34 cellular contexts compared by ENCODE assay signal in the genomic region with DNA sequence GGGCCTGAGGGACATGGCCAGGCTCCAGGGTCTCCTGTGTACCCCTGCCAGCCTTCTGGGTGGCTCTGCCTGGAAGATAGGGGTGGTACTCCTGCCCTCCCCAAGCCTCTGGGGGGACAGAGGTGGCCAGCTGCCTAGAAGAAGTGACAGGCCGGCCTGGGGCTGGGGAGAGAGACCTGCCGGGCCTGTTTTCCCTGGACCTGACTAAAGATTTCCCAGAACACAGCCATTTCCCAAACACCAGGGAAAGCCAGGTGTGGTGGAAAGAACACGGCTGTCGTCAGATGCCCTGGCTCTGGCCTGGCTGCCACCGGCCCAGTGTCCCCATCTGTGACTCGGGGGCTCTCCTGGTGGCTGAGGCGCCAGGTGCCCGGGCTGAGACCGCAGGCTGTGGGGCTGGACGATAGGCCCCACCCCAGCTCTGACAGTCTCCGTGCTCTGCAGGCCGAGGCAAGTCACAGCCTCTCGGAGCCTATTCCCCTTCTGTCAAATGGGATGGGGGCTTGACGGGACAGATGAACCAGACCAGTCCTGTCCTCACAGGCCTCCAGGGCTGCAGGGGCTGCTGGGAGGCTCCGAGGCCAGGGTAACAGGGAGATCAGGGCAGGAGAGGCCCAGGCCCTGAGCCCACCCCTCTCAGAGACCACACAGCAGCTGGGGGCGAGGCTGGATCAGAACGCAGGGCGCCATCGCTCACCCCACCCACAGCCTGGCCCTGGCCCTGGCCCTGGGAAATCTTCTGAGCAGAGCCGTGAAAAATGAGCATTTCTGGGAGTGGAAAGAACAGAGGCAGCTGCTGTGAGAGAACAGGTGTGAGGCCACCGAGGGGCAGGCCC. TPM values are rescaled to one million over a fixed set of nuclear protein-coding genes. Genes with fewer than 3 reads are reported as not detected.
A peak's percentile ranks its signal among the peaks of the same experiment; 100 is the strongest.
DNase-seq lines count a peak whose midpoint lies in the region; ATAC-seq and TF ChIP-seq lines count a peak whose summit lies in the region.
"Had no signal": no experiment of that assay in that cellular context is flagged by ENCODE, and none has a peak within 500 bp of the region (broad histone marks: within the 10 kb centered on the region; RNA-seq: fewer than 3 reads in every experiment).

No MANE protein-coding gene starts in this region.

- H3K27ac Mint-ChIP-seq in T-helper 17 cell, result peak overlapping the region; percentile 49
- H3K27ac Mint-ChIP-seq: activated naive CD8-positive, alpha-beta T cell treated with anti-CD3 and anti-CD28 coated beads, Interleukin-2, amount 10 ng/mL, durations not matched to agents 7 days and 5 days; activated T-cell treated with anti-CD3 and anti-CD28 coated beads, Interleukin-2, amount 50 U/mL, for 24 hours; immature natural killer cell; nephron progenitor cell had no signal

- H3K27me3 ChIP-seq in muscle layer of colon (ENCODE audit: control insufficient read depth in 1 of 2, insufficient read depth in 2 of 2, low read length in 2 of 2), result no peaks in the 10 kb centered on the region
- H3K27me3 ChIP-seq: MG63, ovary, right atrium auricular region, stomach, tibial artery, vagina had no signal

- H3K4me3 ChIP-seq in muscle layer of colon (ENCODE audit: low read depth in 1 of 2, low read length in 2 of 2), result no peak overlapping the region
- H3K4me3 ChIP-seq: MG63, mucosa of descending colon, ovary, right atrium auricular region, SK-N-MC, stomach, tibial artery, vagina had no signal

- DNase-seq in T-helper 17 cell, result no peak
- no peak for DNase-seq in NOMO-1 (lab: John Stamatoyannopoulos, UW; ENCODE audit: unreplicated experiment in 2 of 2)
- DNase-seq in NK-92 treated with Interleukin-12 subunit alpha and Interleukin-12 subunit beta, amount 100 ng/mL, for 24 hours (lab: John Stamatoyannopoulos, UW), result no peak
- DNase-seq: activated CD4-positive, CD25-positive, alpha-beta regulatory T cell; activated gamma-delta T cell; activated naive CD8-positive, alpha-beta T cell treated with anti-CD3 and anti-CD28 coated beads, Interleukin-2, amount 10 ng/mL, durations not matched to agents 7 days and 5 days; activated T-cell treated with anti-CD3 and anti-CD28 coated beads, Interleukin-2, amount 50 U/mL, for 24 hours; aorta; CD4-positive, alpha-beta memory T cell; DMS 273 treated with DMSO at 0.1 percent for 48 hours; EL; immature natural killer cell; KBM-7; left colon; MG63; mucosa of descending colon; NCI-H1105; NCI-H187; NCI-H2171; OCI-M1; ovary; stimulated activated CD8-positive, alpha-beta memory T cell treated with anti-CD3 and anti-CD28 coated beads, Interleukin-4, amount 100 ng/mL, for 48 hours; stomach; T-helper 1 cell; tibial artery had no signal

- H3K4me3 Mint-ChIP-seq in T-helper 17 cell, result no peak overlapping the region
- H3K4me3 Mint-ChIP-seq: activated naive CD8-positive, alpha-beta T cell treated with anti-CD3 and anti-CD28 coated beads, Interleukin-2, amount 10 ng/mL, durations not matched to agents 7 days and 5 days; activated T-cell treated with anti-CD3 and anti-CD28 coated beads, Interleukin-2, amount 50 U/mL, for 24 hours; CD4-positive, alpha-beta memory T cell; immature natural killer cell; nephron progenitor cell had no signal

- peaks cover 12% of the 10 kb centered on the region for H3K4me1 Mint-ChIP-seq in T-helper 17 cell

- H3K36me3 ChIP-seq in muscle layer of colon (ENCODE audit: insufficient read depth, low read length), result peaks cover 49% of the 10 kb centered on the region
- H3K36me3 ChIP-seq: ovary had no signal

- H3K9me3 ChIP-seq in T-helper 17 cell (ENCODE audit: control insufficient read depth, low read length, poor library complexity, severe bottlenecking) (no peaks in the 10 kb centered on the region), muscle layer of colon (ENCODE audit: low read length) (no peaks in the 10 kb centered on the region)
- H3K9me3 ChIP-seq: MG63, mucosa of descending colon, ovary, right atrium auricular region, stomach, tibial artery, vagina had no signal

- H3K27ac ChIP-seq in 22Rv1, result peak overlapping the region; percentile 44; the same call in 1 of the 2 replicates
- H3K27ac ChIP-seq in muscle layer of colon (ENCODE audit: low read depth, low read length), result peak overlapping the region; percentile 21
- H3K27ac ChIP-seq: epithelial cell of prostate, ovary, right atrium auricular region, SK-N-MC, stomach, tibial artery, vagina had no signal

- ATAC-seq in T-helper 17 cell (no peak), GM18520 (IDR thresholded peaks at IDR 0.05; ENCODE audit: unreplicated experiment) (no peak)
- ATAC-seq: left colon, mucosa of descending colon had no signal

- TF ChIP-seq CTCF in 22Rv1 (IDR thresholded peaks at IDR 0.05), result no peak

- no peaks in the 10 kb centered on the region for H3K27me3 Mint-ChIP-seq in T-helper 17 cell
- H3K27me3 Mint-ChIP-seq: activated naive CD8-positive, alpha-beta T cell treated with anti-CD3 and anti-CD28 coated beads, Interleukin-2, amount 10 ng/mL, durations not matched to agents 7 days and 5 days; activated T-cell treated with anti-CD3 and anti-CD28 coated beads, Interleukin-2, amount 50 U/mL, for 24 hours; CD4-positive, alpha-beta memory T cell had no signal

- no peaks in the 10 kb centered on the region for H3K36me3 Mint-ChIP-seq in T-helper 17 cell (ENCODE audit: low read depth)
- H3K36me3 Mint-ChIP-seq: immature natural killer cell had no signal

- H3K9ac ChIP-seq in muscle layer of colon (ENCODE audit: low read length), result no peak overlapping the region

- peaks cover 15% of the 10 kb centered on the region for H3K4me1 ChIP-seq in muscle layer of colon (ENCODE audit: insufficient read depth, low read length)

RNA-seq across cellular contexts. Expression of gene CTU2, which starts 33.1 kb away (rescaled TPM):
- total RNA-seq in T-helper 17 cell, result 10 to 100 TPM; 22.4 to 33.6 TPM

RNA-seq across cellular contexts. Expression of gene RNF166, which starts 33.1 kb away (rescaled TPM):
- total RNA-seq in T-helper 17 cell, result 100 to 1,000 TPM; 235 to 398 TPM

RNA-seq across cellular contexts. Expression of gene PIEZO1, which starts 45.7 kb away (rescaled TPM):
- 100 to 1,000 TPM; 272 to 318 TPM for total RNA-seq in T-helper 17 cell

RNA-seq across cellular contexts. Expression of gene SNAI3, which starts 53.0 kb away (rescaled TPM):
- 10 to 100 TPM in 1 of 2 donors, 1 to 10 TPM in 1; 7.7 to 10.2 TPM for total RNA-seq in T-helper 17 cell
- total RNA-seq: NCI-H460, vagina had no signal
